In genomic region chr18:78865056-78865598, GRCh38 we compare ENCODE assay signal across 23 cellular contexts.
"Had no signal": no experiment of that assay in that cellular context is flagged by ENCODE, and none has a peak within 500 bp of the region (broad histone marks: within the 10 kb centered on the region; RNA-seq: fewer than 3 reads in every experiment).

No MANE protein-coding gene starts in this region.

- H3K4me3 ChIP-seq: MG63, SJSA1, SK-N-MC had no signal

- ATAC-seq: HepG2 had no signal

- H3K27me3 ChIP-seq: MG63, SJSA1 had no signal

- H3K4me1 ChIP-seq: SJSA1 had no signal

- H3K9me3 ChIP-seq: MG63 had no signal

- H3K27ac ChIP-seq: RWPE1, SJSA1, SK-N-MC had no signal

- DNase-seq: IMR-90, Karpas-422, KG1, MG63, MV-4-11, NCI-H1048, NCI-H1105, NCI-H1417, NCI-H1436 treated with DMSO at 0.1 percent for 48 hours, NCI-H1694, NCI-H187 treated with DMSO at 0.1 percent for 48 hours, NCI-H2081, NCI-H2107, NCI-H2227 treated with DMSO at 0.1 percent for 48 hours, NCI-H524, NCI-H526 treated with DMSO at 0.1 percent for 48 hours, NCI-H748 treated with DMSO at 0.1 percent for 48 hours, SIG-M5, SW 1271 had no signal

- H3K36me3 ChIP-seq: MG63, SJSA1 had no signal
